25 cellular contexts compared by ENCODE assay signal in genomic region chr13:59665184-59665583, GRCh38.
"Had no signal": no experiment of that assay in that cellular context is flagged by ENCODE, and none has a peak within 500 bp of the region (broad histone marks: within the 10 kb centered on the region; RNA-seq: fewer than 3 reads in every experiment).

No MANE protein-coding gene starts in this region.

- H3K4me3 ChIP-seq: dorsolateral prefrontal cortex, hepatocyte, left ventricle myocardium inferior, lower lobe of right lung, prostate gland, right lobe of liver, thyroid gland had no signal

- H3K9me3 ChIP-seq: left ventricle myocardium inferior, lower lobe of right lung, prostate gland, right lobe of liver, thyroid gland had no signal

- H3K4me1 Mint-ChIP-seq: stimulated activated naive CD8-positive, alpha-beta T cell treated with anti-CD3 and anti-CD28 coated beads, Interleukin-15, amount 100 ng/mL, for 72 hours had no signal

- H3K36me3 ChIP-seq: left ventricle myocardium inferior, lower lobe of right lung, prostate gland, right lobe of liver, thyroid gland had no signal

- H3K4me3 Mint-ChIP-seq: natural killer cell treated with Interleukin-12 subunit alpha and Interleukin-12 subunit beta and Interleukin-15 and Interleukin-18, amount 100 ng/mL, for 72 hours; stimulated activated naive B cell treated with anti-CD40 and anti-IgM and Interleukin-4, amounts not matched to agents 10 μg/mL and 1 μg/mL and 100 μg/mL, for 72 hours; stimulated activated naive CD8-positive, alpha-beta T cell treated with anti-CD3 and anti-CD28 coated beads, Interleukin-15, amount 100 ng/mL, for 72 hours; type B pancreatic cell had no signal

- H3K36me3 Mint-ChIP-seq: natural killer cell treated with Interleukin-12 subunit alpha and Interleukin-12 subunit beta and Interleukin-15 and Interleukin-18, amount 100 ng/mL, for 72 hours; stimulated activated naive B cell treated with anti-CD40 and anti-IgM and Interleukin-4, amounts not matched to agents 10 μg/mL and 1 μg/mL and 100 μg/mL, for 72 hours had no signal

- DNase-seq: cortex of kidney; dorsolateral prefrontal cortex; effector CD8-positive, alpha-beta T cell; foreskin melanocyte; head of caudate nucleus; left ventricle myocardium inferior; lower lobe of right lung; mesenchymal stem cell; midbrain; occipital lobe; retina; right lobe of liver; stimulated activated CD4-positive, alpha-beta T cell treated with anti-CD3 and anti-CD28 coated beads, Interleukin-2, amount 100 ng/mL, for 24 hours; stimulated activated CD4-positive, alpha-beta T cell treated with anti-CD3 and anti-CD28 coated beads, Interleukin-4, amount 100 ng/mL, for 4 hours; stimulated activated naive B cell treated with anti-CD40 and anti-IgM and Interleukin-4, amounts not matched to agents 10 μg/mL and 1 μg/mL and 100 μg/mL, for 72 hours; stimulated activated naive CD8-positive, alpha-beta T cell treated with anti-CD3 and anti-CD28 coated beads, Interleukin-15, amount 100 ng/mL, for 72 hours; substantia nigra; thyroid gland had no signal

- H3K27me3 ChIP-seq: dorsolateral prefrontal cortex, hepatocyte, right lobe of liver, thyroid gland had no signal

- ATAC-seq: lower lobe of right lung; natural killer cell treated with Interleukin-12 subunit alpha and Interleukin-12 subunit beta and Interleukin-15 and Interleukin-18, amount 100 ng/mL, for 72 hours; right lobe of liver; stimulated activated naive B cell treated with anti-CD40 and anti-IgM and Interleukin-4, amounts not matched to agents 10 μg/mL and 1 μg/mL and 100 μg/mL, for 72 hours; stimulated activated naive CD8-positive, alpha-beta T cell treated with anti-CD3 and anti-CD28 coated beads, Interleukin-15, amount 100 ng/mL, for 72 hours had no signal

- FAIRE-seq: islet of Langerhans, urothelium cell line had no signal

- H3K27ac ChIP-seq: dorsolateral prefrontal cortex, hepatocyte, left ventricle myocardium inferior, lower lobe of right lung, parathyroid adenoma, prostate gland, right lobe of liver, thyroid gland had no signal

- H3K27me3 Mint-ChIP-seq: natural killer cell treated with Interleukin-12 subunit alpha and Interleukin-12 subunit beta and Interleukin-15 and Interleukin-18, amount 100 ng/mL, for 72 hours; stimulated activated naive B cell treated with anti-CD40 and anti-IgM and Interleukin-4, amounts not matched to agents 10 μg/mL and 1 μg/mL and 100 μg/mL, for 72 hours; stimulated activated naive CD8-positive, alpha-beta T cell treated with anti-CD3 and anti-CD28 coated beads, Interleukin-15, amount 100 ng/mL, for 72 hours; type B pancreatic cell had no signal

- H3K9me3 Mint-ChIP-seq: natural killer cell treated with Interleukin-12 subunit alpha and Interleukin-12 subunit beta and Interleukin-15 and Interleukin-18, amount 100 ng/mL, for 72 hours; stimulated activated naive CD8-positive, alpha-beta T cell treated with anti-CD3 and anti-CD28 coated beads, Interleukin-15, amount 100 ng/mL, for 72 hours had no signal

- H3K4me1 ChIP-seq: parathyroid adenoma, prostate gland, right lobe of liver, thyroid gland had no signal

- H3K27ac Mint-ChIP-seq: natural killer cell treated with Interleukin-12 subunit alpha and Interleukin-12 subunit beta and Interleukin-15 and Interleukin-18, amount 100 ng/mL, for 72 hours; stimulated activated naive B cell treated with anti-CD40 and anti-IgM and Interleukin-4, amounts not matched to agents 10 μg/mL and 1 μg/mL and 100 μg/mL, for 72 hours; stimulated activated naive CD8-positive, alpha-beta T cell treated with anti-CD3 and anti-CD28 coated beads, Interleukin-15, amount 100 ng/mL, for 72 hours; type B pancreatic cell had no signal
